In genomic region chr19:8252922-8253589, GRCh38 we compare ENCODE assay signal across 8 cellular contexts. TPM values are rescaled to one million over a fixed set of nuclear protein-coding genes. Genes with fewer than 3 reads are reported as not detected.
A peak's percentile ranks its signal among the peaks of the same experiment; 100 is the strongest.
DNase-seq lines count a peak whose midpoint lies in the region; ATAC-seq, FAIRE-seq and TF ChIP-seq lines count a peak whose summit lies in the region.

No MANE protein-coding gene starts in this region.

- POLR2A ChIA-PET in AG04450 (lab: Yijun Ruan, JAX) = interaction anchor here (0.6 to 0.7 kb wide), 2 partner anchors 216 to 347 kb away, joined by 3 to 8 read pairs; no protein-coding TSS in a partner anchor

- H3K4me1 ChIP-seq in mammary epithelial cell (ENCODE audit: insufficient read depth, low read length) (peaks cover 3% of the 10 kb centered on the region), kidney (ENCODE audit: control insufficient read depth in 1 of 2, insufficient read depth in 1 of 2, low read depth in 1 of 2, low read length in 2 of 2) (no peaks in the 10 kb centered on the region)

- H2AFZ ChIP-seq in mammary epithelial cell (ENCODE audit: low read depth, low read length) = no peak overlapping the region

- no peak overlapping the region for H3K27ac ChIP-seq in AG04450 (ENCODE audit: low read depth, low read length)
- H3K27ac ChIP-seq in mammary epithelial cell (ENCODE audit: insufficient read depth, low read depth, low read length) = no peak overlapping the region
- H3K27ac ChIP-seq in kidney (ENCODE audit: low read depth in 2 of 2, low read length in 2 of 2) = no peak overlapping the region

- no peaks in the 10 kb centered on the region for H3K9me3 ChIP-seq in AG04450 (ENCODE audit: control insufficient read depth, insufficient read depth, low read length)
- H3K9me3 ChIP-seq in mammary epithelial cell (replicated peaks; ENCODE audit: insufficient read depth, low read length) = no peaks in the 10 kb centered on the region
- H3K9me3 ChIP-seq in kidney (ENCODE audit: control insufficient read depth in 1 of 2, low read length in 2 of 2) = no peaks in the 10 kb centered on the region

- H3K4me3 ChIP-seq in AG04450 (ENCODE audit: low read depth, low read length) (no peak overlapping the region), mammary epithelial cell (replicated peaks in 1 of 3; ENCODE audit: insufficient read depth in 1 of 3, low read depth in 2 of 3, low read length in 3 of 3) (no peak overlapping the region), kidney (ENCODE audit: low read length in 2 of 2) (no peak overlapping the region)

- H3K4me2 ChIP-seq in mammary epithelial cell (ENCODE audit: insufficient read depth, low read depth, low read length) = no peak overlapping the region

- peaks cover 2% of the 10 kb centered on the region for H3K27me3 ChIP-seq in AG04450 (ENCODE audit: control insufficient read depth, insufficient read depth, low read length)
- no peaks in the 10 kb centered on the region for H3K27me3 ChIP-seq in mammary epithelial cell (ENCODE audit: insufficient read depth, low read length)

- no peak for ATAC-seq in HG02642 (IDR thresholded peaks at IDR 0.05; ENCODE audit: poor library complexity, unreplicated experiment)

- no peaks in the 10 kb centered on the region for H4K20me1 ChIP-seq in mammary epithelial cell (ENCODE audit: insufficient read depth, low read length)

- peak; percentile 99 for TF ChIP-seq CTCF in AG04450 (IDR thresholded peaks at IDR 0.05; ENCODE audit: low read depth, low read length)
- peak; percentile 82 to 94 for TF ChIP-seq CTCF in mammary epithelial cell (conservative IDR thresholded peaks at IDR 0.05 in 1 of 2, IDR thresholded peaks at IDR 0.05 in 1 of 2; ENCODE audit: extremely low read depth in 1 of 2, insufficient read depth in 1 of 2, low read depth in 1 of 2, low read length in 2 of 2)
- TF ChIP-seq CTCF in kidney (IDR thresholded peaks at IDR 0.05; ENCODE audit: borderline replicate concordance, extremely low read depth, insufficient read depth) = peak; percentile 95

- dilution Hi-C loops in mammary epithelial cell (cut with HindIII; ENCODE audit: low sequenced_read_pairs) = no loop called here

- DNase-seq in AG04450 (ENCODE audit: low read depth, low spot score) = peak; percentile 38
- DNase-seq in GM19240 (ENCODE audit: insufficient read length, low spot score) = peak; percentile 83
- peak; percentile 64 for DNase-seq in NCI-H345 treated with DMSO at 0.1 percent for 48 hours (lab: John Stamatoyannopoulos, UW; ENCODE audit: unreplicated experiment)
- DNase-seq in activated CD4-positive, CD25-positive, alpha-beta regulatory T cell treated with anti-CD3 and anti-CD28 coated beads, Interleukin-2, amount 50 U/mL, for 16 hours (ENCODE audit: low read depth, low spot score) = peak; percentile 72
- DNase-seq in mammary epithelial cell = peak; percentile 54
- peak; percentile 89 for DNase-seq in kidney
- peak; percentile 80 for DNase-seq in stimulated activated CD4-positive, alpha-beta T cell treated with anti-CD3 and anti-CD28 coated beads, Interleukin-1b, Interleukin-23, amount 100 ng/mL, for 48 hours

- H3K79me2 ChIP-seq in mammary epithelial cell (ENCODE audit: insufficient read depth, low read length) = no peaks in the 10 kb centered on the region

- no TSS peak for BruUV-seq in mammary epithelial cell (replicated peaks; lab: Mats Ljungman, UMichigan)

- H3K36me3 ChIP-seq in mammary epithelial cell (ENCODE audit: insufficient read depth, low read length) = no peaks in the 10 kb centered on the region
- H3K36me3 ChIP-seq in kidney (ENCODE audit: control insufficient read depth in 1 of 2, insufficient read depth in 2 of 2, low read length in 2 of 2) = peaks cover 8 to 10% of the 10 kb centered on the region in 2 donors

- in situ Hi-C loops in mammary epithelial cell (cut with MboI; ENCODE audit: low sequenced_read_pairs in 2 of 2) = loop anchor here (5.0 to 25.0 kb wide), 3 partner anchors 91 to 266 kb away; no protein-coding TSS in a partner anchor

- WGBS in mammary epithelial cell (ENCODE audit: low coverage, missing lambda C conversion rate) = 7% methylated on average over 9 of the region's 13 CpGs

- no peak overlapping the region for H3K9ac ChIP-seq in mammary epithelial cell (ENCODE audit: insufficient read depth, low read length)
- no peak overlapping the region for H3K9ac ChIP-seq in kidney (ENCODE audit: low read length in 2 of 2)

- intact Hi-C loops in mammary epithelial cell (cut with micrococcal nuclease) (loop anchor here (1.0 to 10.0 kb wide), 6 partner anchors 46 to 398 kb away; partner anchors contain the start of genes CERS4 and ELAVL1), kidney (cut with DNase I) (no loop called here)

- no peak for FAIRE-seq in kidney (lab: Jason Lieb, UNC)

- CTCF ChIA-PET in AG04450 (lab: Charles Lee) = interaction anchor here (0.5 to 4.4 kb wide), 13 partner anchors 9 to 363 kb away, joined by 3 to 57 read pairs (median 4); partner anchors contain the start of genes SNAPC2 and TIMM44
- CTCF ChIA-PET in mammary epithelial cell (lab: Charles Lee; ENCODE audit: low non-redundant PET) = interaction anchor here (0.6 kb wide), 2 partner anchors 44 to 51 kb away, joined by 4 to 42 read pairs; partner anchors contain the start of gene CERS4

RNA-seq across cellular contexts. Expression of gene CERS4, which starts 43.9 kb away (rescaled TPM):
- polyA plus RNA-seq in AG04450 (2011; rRNA removed) (4.7 and 5.4 TPM in 2 replicates), mammary epithelial cell (18.9 TPM), kidney (ENCODE audit: insufficient read depth, low read depth, low replicate concordance) (65.5 TPM)
- 4.3 and 7.6 TPM in 2 replicates for polyA minus RNA-seq in AG04450 (2011; rRNA and poly(A)+ RNA removed)
- total RNA-seq in mammary epithelial cell (10 to 100 TPM; 21.0 to 23.3 TPM), kidney (36.5 TPM)
- polyA minus RNA-seq in mammary epithelial cell = 32.9 TPM

RNA-seq across cellular contexts. Expression of gene CD320, which starts 55.1 kb away (rescaled TPM):
- polyA plus RNA-seq in AG04450 (2011; rRNA removed) (22.6 and 31.0 TPM in 2 replicates), mammary epithelial cell (44.0 TPM), kidney (ENCODE audit: insufficient read depth, low read depth, low replicate concordance) (63.1 TPM)
- polyA minus RNA-seq in AG04450 (2011; rRNA and poly(A)+ RNA removed) = 8.1 and 10.5 TPM in 2 replicates
- total RNA-seq in mammary epithelial cell (10 to 100 TPM in 1 of 2 donors, 1 to 10 TPM in 1; 8.0 to 31.0 TPM), kidney (26.1 TPM)
- 20.2 TPM for polyA minus RNA-seq in mammary epithelial cell

Comparison
In these comparisons a context has a peak if more than half of its experiments do, and no peak if none do; other contexts are left out.
1. DNase-seq: peak in every context shown above with its lines; median percentile 89 in kidney; 83 in GM19240; 80 in stimulated activated CD4-positive, alpha-beta T cell treated with anti-CD3 and anti-CD28 coated beads, Interleukin-1b, Interleukin-23, amount 100 ng/mL, for 48 hours; 72 in activated CD4-positive, CD25-positive, alpha-beta regulatory T cell treated with anti-CD3 and anti-CD28 coated beads, Interleukin-2, amount 50 U/mL, for 16 hours; 64 in NCI-H345 treated with DMSO at 0.1 percent for 48 hours; 54 in mammary epithelial cell; 38 in AG04450.